Comparison of ENCODE assay signal across 1 cellular context in genomic region chr2:42792583-42793313, GRCh38.
TF ChIP-seq lines count a peak whose summit lies in the region.

Gene HAAO (minus strand): TSS chr2:42792583. CDS start chr2:42792536, 47 bp downstream.

TF ChIP-seq in H1, 55 proteins besides CTCF, POLR2A, EP300 and RAD21 (continued from another document):
- TF ChIP-seq PHF8 (conservative IDR thresholded peaks at IDR 0.05; ENCODE audit: low read depth, low read length) (peak; percentile 52), TAF7 (optimal IDR thresholded peaks at IDR 0.05; ENCODE audit: borderline replicate concordance, low read depth, low read length) (peak; percentile 55), RXRA (IDR thresholded peaks at IDR 0.05; ENCODE audit: insufficient read depth, low read depth, low read length) (no peak), KDM4A (IDR thresholded peaks at IDR 0.05; ENCODE audit: low read depth, low read length, severe bottlenecking) (peak; percentile 94), SIN3A (conservative IDR thresholded peaks at IDR 0.05 in 1 of 2, IDR thresholded peaks at IDR 0.05 in 1 of 2; ENCODE audit: low read depth in 1 of 2, low read length in 2 of 2) (no peak), RBBP5 (IDR thresholded peaks at IDR 0.05; ENCODE audit: borderline replicate concordance, low read depth, low read length) (peak; percentile 91), MAX (IDR thresholded peaks at IDR 0.05) (peak; percentile 52; the same call in 1 of the 2 replicates), SUZ12 (IDR thresholded peaks at IDR 0.05; ENCODE audit: low read length) (peak; percentile 48), HDAC2 (IDR thresholded peaks at IDR 0.05; ENCODE audit: borderline replicate concordance in 1 of 2, low read depth in 2 of 2, low read length in 2 of 2) (0 out of 4 replicates have a peak, but pooled peaks of 1 of the 2 experiments have one; percentile 59), KDM5A (IDR thresholded peaks at IDR 0.05; ENCODE audit: low read length) (no peak), SP4 (IDR thresholded peaks at IDR 0.05; ENCODE audit: low read length) (no peak), SRF (IDR thresholded peaks at IDR 0.05; ENCODE audit: low read depth, low read length) (no peak), CTBP2 (IDR thresholded peaks at IDR 0.05; ENCODE audit: borderline replicate concordance, insufficient read depth, insufficient read length, low read length) (no peak), GABPA (IDR thresholded peaks at IDR 0.05; ENCODE audit: borderline replicate concordance, insufficient read depth, low read length) (no peak), MAFK (IDR thresholded peaks at IDR 0.05; ENCODE audit: low read depth, low read length) (no peak), SIRT6 (IDR thresholded peaks at IDR 0.05; ENCODE audit: low read length) (no peak), TAF1 (IDR thresholded peaks at IDR 0.05; ENCODE audit: low read depth, low read length) (peak; percentile 58), ASH2L (IDR thresholded peaks at IDR 0.05; ENCODE audit: low read length) (peak; percentile 85), TBP (IDR thresholded peaks at IDR 0.05; ENCODE audit: low read depth, low read length) (peak; percentile 27; the same call in 1 of the 2 replicates), SIX5 (IDR thresholded peaks at IDR 0.05; ENCODE audit: low read depth, low read length) (no peak), CBX5 (IDR thresholded peaks at IDR 0.05; ENCODE audit: low read depth, low read length) (no peak)
